In genomic region chr11:108591893-108592292, GRCh38 we compare ENCODE assay signal across 10 cellular contexts. TPM values are rescaled to one million over a fixed set of nuclear protein-coding genes. Genes with fewer than 3 reads are reported as not detected.
A peak's percentile ranks its signal among the peaks of the same experiment; 100 is the strongest.
DNase-seq lines count a peak whose midpoint lies in the region; ATAC-seq, FAIRE-seq and TF ChIP-seq lines count a peak whose summit lies in the region.
"Had no signal": no experiment of that assay in that cellular context is flagged by ENCODE, and none has a peak within 500 bp of the region (broad histone marks: within the 10 kb centered on the region; RNA-seq: fewer than 3 reads in every experiment).

No MANE protein-coding gene starts in this region.

- ATAC-seq in CD4-positive, alpha-beta T cell (ENCODE audit: poor library complexity): no peak
- no peak for ATAC-seq in heart right ventricle

- H3K36me3 ChIP-seq in heart right ventricle: no peaks in the 10 kb centered on the region
- H3K36me3 ChIP-seq: BLaER1, spleen had no signal

- H3K27me3 ChIP-seq in CD4-positive, alpha-beta T cell (ENCODE audit: control insufficient read depth, insufficient read depth, low read length): no peaks in the 10 kb centered on the region
- peaks cover 0 to 34% (median 15%) of the 10 kb centered on the region in 7 donors for H3K27me3 ChIP-seq in heart right ventricle

- H3K4me3 ChIP-seq in heart right ventricle: no peak overlapping the region

- H3K9me3 Mint-ChIP-seq in CD4-positive, alpha-beta T cell: no peaks in the 10 kb centered on the region
- H3K9me3 Mint-ChIP-seq in brain (peaks cover 0 to 4% (median 0%) of the 10 kb centered on the region in 5 experiments), mesothelial cell of epicardium (no peaks in the 10 kb centered on the region)

- WGBS in heart right ventricle, 2 donors: 78 to 86% methylated on average over 4 of the region's 4 CpGs

- H3K4me1 Mint-ChIP-seq in CD4-positive, alpha-beta T cell (ENCODE audit: low read depth): peaks cover 29% of the 10 kb centered on the region
- H3K4me1 Mint-ChIP-seq in brain (peaks cover 40% of the 10 kb centered on the region), mesothelial cell of epicardium (peaks cover 60% of the 10 kb centered on the region)

- TF ChIP-seq CTCF in CD4-positive, alpha-beta T cell (IDR thresholded peaks at IDR 0.05): no peak
- TF ChIP-seq CTCF in brain (conservative IDR thresholded peaks at IDR 0.05) (no peak), mesothelial cell of epicardium (IDR thresholded peaks at IDR 0.05; ENCODE audit: unreplicated experiment) (no peak), heart right ventricle (IDR thresholded peaks at IDR 0.05) (no peak)

- H3K4me3 Mint-ChIP-seq in CD4-positive, alpha-beta T cell: peak overlapping the region; percentile 96
- H3K4me3 Mint-ChIP-seq in brain (peak overlapping the region; percentile 88 to 97 (median 92)), mesothelial cell of epicardium (peak overlapping the region; percentile 90)

- H3K4me1 ChIP-seq in heart right ventricle: peaks cover 0 to 14% (median 5%) of the 10 kb centered on the region in 9 donors
- H3K4me1 ChIP-seq: BLaER1 had no signal

- peak; percentile 80 for FAIRE-seq in HTR-8/SVneo (lab: Jason Lieb, UNC)

- DNase-seq in CD4-positive, alpha-beta T cell: no peak
- DNase-seq in HTR-8/SVneo (ENCODE audit: insufficient read length, low spot score): no peak
- no peak for DNase-seq in mesothelial cell of epicardium (ENCODE audit: low spot score in 2 of 2, unreplicated experiment in 2 of 2)
- DNase-seq in dermis blood vessel endothelial cell: no peak
- no peak for DNase-seq in NCI-H526 (lab: John Stamatoyannopoulos, UW)
- DNase-seq in heart right ventricle: no peak
- no peak for DNase-seq in OCI-M2 (lab: John Stamatoyannopoulos, UW; ENCODE audit: unreplicated experiment)
- DNase-seq: spleen had no signal

- peaks cover 9% of the 10 kb centered on the region for H3K36me3 Mint-ChIP-seq in CD4-positive, alpha-beta T cell (ENCODE audit: low read depth)
- H3K36me3 Mint-ChIP-seq in brain (no peaks in the 10 kb centered on the region), mesothelial cell of epicardium (no peaks in the 10 kb centered on the region)

- POLR2A ChIA-PET in CD4-positive, alpha-beta T cell (lab: Charles Lee): interaction anchor here (1.9 kb wide), 1 partner anchor 124 kb away, joined by 10 read pairs; the partner anchor contains the start of gene C11orf65

- H3K9me3 ChIP-seq in CD4-positive, alpha-beta T cell (ENCODE audit: control insufficient read depth, low read length): no peaks in the 10 kb centered on the region
- no peaks in the 10 kb centered on the region for H3K9me3 ChIP-seq in heart right ventricle
- H3K9me3 ChIP-seq: spleen had no signal

- CTCF ChIA-PET in CD4-positive, alpha-beta T cell (lab: Charles Lee): no interaction called here

- intact Hi-C loops in CD4-positive, alpha-beta T cell (cut with DNase I, micrococcal nuclease): loop anchor here (2.0 to 5.0 kb wide), 5 partner anchors 70 to 470 kb away; partner anchors contain the start of genes ACAT1 (in 1 of the 2), ATM (in 1 of the 2), C11orf65 (in 1 of the 2) and NPAT (in 1 of the 2)
- intact Hi-C loops in heart right ventricle (cut with DNase I): loop anchor here in 1 of 10 donors (10.0 kb wide), 1 partner anchor 53 kb away; no protein-coding TSS in a partner anchor

- no peak overlapping the region for H3K27ac ChIP-seq in CD4-positive, alpha-beta T cell (ENCODE audit: low read depth, low read length)
- no peak overlapping the region for H3K27ac ChIP-seq in heart right ventricle
- H3K27ac ChIP-seq: BLaER1, spleen had no signal

- peak overlapping the region; percentile 83 for H3K27ac Mint-ChIP-seq in CD4-positive, alpha-beta T cell
- H3K27ac Mint-ChIP-seq in brain: peak overlapping the region in 1 of 5 experiments; percentile 61
- peak overlapping the region; percentile 95 for H3K27ac Mint-ChIP-seq in mesothelial cell of epicardium

- peaks cover 9% of the 10 kb centered on the region for H3K27me3 Mint-ChIP-seq in CD4-positive, alpha-beta T cell
- H3K27me3 Mint-ChIP-seq in brain (peaks cover 38% of the 10 kb centered on the region), mesothelial cell of epicardium (ENCODE audit: low read depth) (peaks cover 4% of the 10 kb centered on the region)

RNA-seq across cellular contexts. Expression of gene EXPH5, which starts 1.7 kb away (rescaled TPM):
- total RNA-seq in CD4-positive, alpha-beta T cell: 1 to 10 TPM; 2.0 to 3.7 TPM
- 0.49 TPM for polyA plus RNA-seq in brain (ENCODE audit: insufficient read depth, low read depth, low replicate concordance)
- total RNA-seq in mesothelial cell of epicardium: 27.2 to 30.5 TPM (median 28.2 TPM) in 3 replicates
- total RNA-seq in dermis blood vessel endothelial cell: under 0.01 and 0.09 TPM in 2 replicates
- 1 to 10 TPM in 8 of 10 donors, under 1 TPM in 2; 0.77 to 8.4 (median 1.6) TPM for total RNA-seq in heart right ventricle
- under 1 TPM; 0.10 to 0.51 TPM for polyA plus RNA-seq in heart right ventricle
